8 cellular contexts compared by ENCODE assay signal in genomic region chr3:48556796-48557626, GRCh38. TPM values are rescaled to one million over a fixed set of nuclear protein-coding genes. Genes with fewer than 3 reads are reported as not detected.
A peak's percentile ranks its signal among the peaks of the same experiment; 100 is the strongest.
DNase-seq lines count a peak whose midpoint lies in the region; ATAC-seq and TF ChIP-seq lines count a peak whose summit lies in the region.

TSS of gene PFKFB4 (minus strand) at chr3:48556803. CDS start at chr3:48556777, 26 bp downstream.

- H3K4me3 ChIP-seq in endocrine pancreas (ENCODE audit: control insufficient read depth, insufficient read depth, low read length) (peak within 1 kb of the TSS; percentile 44), mesendoderm (ENCODE audit: low read length) (peak within 1 kb of the TSS; percentile 83)

- intact Hi-C loops in Calu3 (cut with micrococcal nuclease; ENCODE audit: unreplicated experiment), result no loop called here

- H3K36me3 ChIP-seq in endocrine pancreas (ENCODE audit: control insufficient read depth, insufficient read depth, low read length), result no peaks in the 10 kb centered on the region
- H3K36me3 ChIP-seq in mesendoderm (ENCODE audit: control insufficient read depth, insufficient read depth, low read length), result no peaks in the 10 kb centered on the region

- H3K4me2 ChIP-seq in mesendoderm (ENCODE audit: low read length), result peak within 1 kb of the TSS; percentile 90

- TF ChIP-seq CTCF in Calu3 (IDR thresholded peaks at IDR 0.05; ENCODE audit: unreplicated experiment), result no peak

- no peaks in the 10 kb centered on the region for H3K9me3 Mint-ChIP-seq in Calu3 (ENCODE audit: low read depth, unreplicated experiment)

- peak; percentile 82 for ATAC-seq in GM21390 (IDR thresholded peaks at IDR 0.05; ENCODE audit: unreplicated experiment)

- H3K9me3 ChIP-seq in endocrine pancreas (ENCODE audit: control insufficient read depth, low read length), result no peaks in the 10 kb centered on the region

- peak within 1 kb of the TSS; percentile 31 for H3K18ac ChIP-seq in mesendoderm (ENCODE audit: low read length)

- H3K27me3 Mint-ChIP-seq in Calu3 (ENCODE audit: unreplicated experiment), result no peaks in the 10 kb centered on the region

- DNase-seq in Calu3, result peak; percentile 99
- peak in 75 of 76 experiments; percentile 91 to 100 (median 99) for DNase-seq in HUDEP-2 (lab: John Stamatoyannopoulos, UW; ENCODE audit: unreplicated experiment in 76 of 76)
- peak; percentile 99 for DNase-seq in NOMO-1 treated with dmso at 0.1 percent for 144 hours (lab: John Stamatoyannopoulos, UW; ENCODE audit: unreplicated experiment)
- peak; percentile 99 for DNase-seq in activated CD8-positive, alpha-beta memory T cell treated with anti-CD3 and anti-CD28 coated beads, Interleukin-2, amount 50 U/mL, for 1 hour (ENCODE audit: extremely low read depth)
- peak; percentile 100 for DNase-seq in mesendoderm
- DNase-seq in stimulated activated CD8-positive, alpha-beta memory T cell treated with anti-CD3 and anti-CD28 coated beads, Interleukin-12 subunit alpha, Interleukin-12 subunit beta, amount 100 ng/mL, for 4 hours (ENCODE audit: low read depth), result peak; percentile 97

- H3K27me3 ChIP-seq in endocrine pancreas (ENCODE audit: control insufficient read depth, insufficient read depth, low read length) (no peaks in the 10 kb centered on the region), mesendoderm (ENCODE audit: insufficient read depth, low read length, poor library complexity) (no peaks in the 10 kb centered on the region)

- peaks cover 8% of the 10 kb centered on the region for H3K79me1 ChIP-seq in mesendoderm (ENCODE audit: low read length)

- H4K8ac ChIP-seq in mesendoderm (ENCODE audit: low read depth, low read length), result no peak within 1 kb of the TSS

- peak within 1 kb of the TSS; percentile 84 for H3K4me3 Mint-ChIP-seq in Calu3 (ENCODE audit: low read depth, unreplicated experiment)

- no peak within 1 kb of the TSS for H2BK15ac ChIP-seq in mesendoderm (replicated peaks; ENCODE audit: low read depth)

- no CpG with 5 or more reads among the region's 53 CpGs for WGBS in mesendoderm (ENCODE audit: extremely low coverage, insufficient coverage, low lambda C conversion rate)

- H3K9ac ChIP-seq in endocrine pancreas (ENCODE audit: control insufficient read depth, insufficient read depth, low read length), result peak within 1 kb of the TSS; percentile 63
- H3K9ac ChIP-seq in mesendoderm (ENCODE audit: low read length), result peak within 1 kb of the TSS; percentile 78

- H2BK120ac ChIP-seq in mesendoderm (ENCODE audit: low read depth, low read length), result no peak within 1 kb of the TSS

- peaks cover 17% of the 10 kb centered on the region for H3K36me3 Mint-ChIP-seq in Calu3 (ENCODE audit: insufficient read depth, unreplicated experiment)

- H3K27ac ChIP-seq in mesendoderm (ENCODE audit: low read depth, low read length), result peak within 1 kb of the TSS; percentile 34

- H3K4me1 ChIP-seq in endocrine pancreas (ENCODE audit: control insufficient read depth, insufficient read depth, low read length) (no peaks in the 10 kb centered on the region), mesendoderm (ENCODE audit: control insufficient read depth, low read depth, low read length) (peaks cover 8% of the 10 kb centered on the region)

- H3K23ac ChIP-seq in mesendoderm (ENCODE audit: low read length), result no peak within 1 kb of the TSS

- no TSS peak for BruUV-seq in Calu3 (replicated peaks; lab: Mats Ljungman, UMichigan)

- H4K5ac ChIP-seq in mesendoderm (ENCODE audit: low read length), result no peak within 1 kb of the TSS

- H3K27ac Mint-ChIP-seq in Calu3 (ENCODE audit: unreplicated experiment), result peak within 1 kb of the TSS; percentile 72

- CTCF ChIA-PET in Calu3 (lab: Charles Lee), result interaction anchor here (0.9 to 1.8 kb wide), 3 partner anchors 121 to 289 kb away, joined by 3 to 7 read pairs (median 6); no protein-coding TSS in a partner anchor

- H3K4me1 Mint-ChIP-seq in Calu3 (ENCODE audit: low read depth, unreplicated experiment), result peaks cover 22% of the 10 kb centered on the region

- no peak within 1 kb of the TSS for H3K4ac ChIP-seq in mesendoderm (ENCODE audit: low read depth, low read length)

- H2AK5ac ChIP-seq in mesendoderm (ENCODE audit: low read length), result no peak within 1 kb of the TSS

- no peaks in the 10 kb centered on the region for H3K79me2 ChIP-seq in mesendoderm (ENCODE audit: control insufficient read depth, insufficient read depth, low read length)

- H3K56ac ChIP-seq in mesendoderm (ENCODE audit: low read length), result peak within 1 kb of the TSS; percentile 91

- H2BK5ac ChIP-seq in mesendoderm (ENCODE audit: low read length), result no peak within 1 kb of the TSS

RNA-seq across cellular contexts. Expression of gene PFKFB4, which starts in this region (rescaled TPM):
- total RNA-seq in Calu3 (2022), result 3.6 and 5.1 TPM in 2 replicates
- polyA plus RNA-seq in mesendoderm (2013, experiment 1 of 2), result 3.7 TPM
- 4.3 TPM for polyA plus RNA-seq in mesendoderm (2013, experiment 2 of 2)

Comparison
In these comparisons a context has a peak if more than half of its experiments do, and no peak if none do; other contexts are left out.
1. Peak in every context shown above with its lines: DNase-seq, ATAC-seq, H3K4me3 ChIP-seq and H3K27ac ChIP-seq.